ENCODE assay signal across 1 cellular context in genomic region chr9:105280730-105281129, GRCh38.
TF ChIP-seq lines count a peak whose summit lies in the region.

No MANE protein-coding gene starts in this region.

TF ChIP-seq in endothelial cell of umbilical vein, 7 proteins besides CTCF, POLR2A, EP300 and RAD21:
- TF ChIP-seq FOS (IDR thresholded peaks at IDR 0.05; ENCODE audit: borderline replicate concordance, insufficient read depth, low read length) (peak; percentile 26), MYC (IDR thresholded peaks at IDR 0.05; ENCODE audit: low read depth, low read length) (no peak)
